Comparison of ENCODE assay signal across 24 cellular contexts in genomic region chr11:76385903-76386302, GRCh38. TPM values are rescaled to one million over a fixed set of nuclear protein-coding genes. Genes with fewer than 3 reads are reported as not detected.
DNase-seq lines count a peak whose midpoint lies in the region; ATAC-seq and TF ChIP-seq lines count a peak whose summit lies in the region.
"Had no signal": no experiment of that assay in that cellular context is flagged by ENCODE, and none has a peak within 500 bp of the region (broad histone marks: within the 10 kb centered on the region; RNA-seq: fewer than 3 reads in every experiment).

No MANE protein-coding gene starts in this region.

- no peak overlapping the region for H3K4me2 ChIP-seq in IMR-90 (ENCODE audit: low read depth, low read length)
- H3K4me2 ChIP-seq: BLaER1 treated with 17β-estradiol and CSF1 and Interleukin-3, amounts not matched to agents 10 nM and 100 nM had no signal

- no peak overlapping the region for H2AK5ac ChIP-seq in IMR-90 (ENCODE audit: low read depth, low read length)

- in situ Hi-C loops in IMR-90 (cut with MboI; ENCODE audit: low sequenced_read_pairs) = no loop called here
- in situ Hi-C loops in transverse colon (cut with MboI; ENCODE audit: low pct_ligation_motif_present in 1 of 4, low pct_unique_long_range_greater_than_20kb in 1 of 4, low sequenced_read_pairs in 3 of 4) = no loop called here

- TF ChIP-seq EP300 in transverse colon (IDR thresholded peaks at IDR 0.05; ENCODE audit: low read depth) = no peak

- no peak overlapping the region for H2BK15ac ChIP-seq in IMR-90 (ENCODE audit: low read depth, low read length)

- H4K5ac ChIP-seq in IMR-90 (ENCODE audit: low read depth, low read length) = no peak overlapping the region

- H3K27me3 ChIP-seq in IMR-90 (ENCODE audit: control insufficient read depth, insufficient read depth, low read length) (no peaks in the 10 kb centered on the region), right lobe of liver (no peaks in the 10 kb centered on the region), transverse colon (no peaks in the 10 kb centered on the region), left ventricle myocardium inferior (ENCODE audit: low read depth) (no peaks in the 10 kb centered on the region)
- H3K27me3 ChIP-seq: BLaER1 treated with 17β-estradiol and CSF1 and Interleukin-3, amounts not matched to agents 10 nM and 100 nM; spleen; upper lobe of left lung had no signal

- no peak overlapping the region for H2BK120ac ChIP-seq in IMR-90 (ENCODE audit: low read depth, low read length)

- no peak overlapping the region for H3K27ac ChIP-seq in IMR-90 (ENCODE audit: insufficient read depth, low read length)
- no peak overlapping the region for H3K27ac ChIP-seq in right lobe of liver
- no peak overlapping the region for H3K27ac ChIP-seq in transverse colon
- H3K27ac ChIP-seq in left ventricle myocardium inferior (replicated peaks) = no peak overlapping the region
- H3K27ac ChIP-seq: BLaER1 treated with 17β-estradiol and CSF1 and Interleukin-3, amounts not matched to agents 10 nM and 100 nM; spleen; upper lobe of left lung had no signal

- H3K18ac ChIP-seq in IMR-90 (ENCODE audit: low read depth, low read length) = no peak overlapping the region

- CTCF ChIA-PET in IMR-90 (lab: Yijun Ruan, JAX) = no interaction called here

- H3K4me3 ChIP-seq in IMR-90 (ENCODE audit: insufficient read depth, low read depth, low read length) (no peak overlapping the region), right lobe of liver (no peak overlapping the region), transverse colon (no peak overlapping the region), left ventricle myocardium inferior (no peak overlapping the region)
- H3K4me3 ChIP-seq: BLaER1 treated with 17β-estradiol and CSF1 and Interleukin-3, amounts not matched to agents 10 nM and 100 nM; spleen; upper lobe of left lung had no signal

- no peak overlapping the region for H4K91ac ChIP-seq in IMR-90 (ENCODE audit: insufficient read depth, low read depth, low read length)

- no peak for TF ChIP-seq RAD21 in IMR-90 (IDR thresholded peaks at IDR 0.05; ENCODE audit: low read length)

- no peak overlapping the region for H3K23ac ChIP-seq in IMR-90 (ENCODE audit: low read depth, low read length)

- intact Hi-C loops in IMR-90 (cut with micrococcal nuclease) (loop anchor here (10.0 kb wide), 1 partner anchor 289 kb away; the partner anchor contains the start of gene LRRC32), right lobe of liver (cut with DNase I) (no loop called here), transverse colon (cut with DNase I; ENCODE audit: low total_unique reads) (no loop called here), left ventricle myocardium inferior (cut with micrococcal nuclease) (no loop called here)

- dilution Hi-C loops in IMR-90 (cut with HindIII; ENCODE audit: low sequenced_read_pairs, unreplicated experiment) = no loop called here

- no peak overlapping the region for H4K8ac ChIP-seq in IMR-90 (ENCODE audit: low read depth in 2 of 2, low read length in 2 of 2)

- no peak overlapping the region for H3K4ac ChIP-seq in IMR-90 (ENCODE audit: low read depth, low read length)

- H3K14ac ChIP-seq in IMR-90 (replicated peaks; ENCODE audit: low read depth, low read length) = no peak overlapping the region

- H4K20me1 ChIP-seq in IMR-90 (ENCODE audit: insufficient read depth, low read length) = no peaks in the 10 kb centered on the region
- H4K20me1 ChIP-seq: BLaER1 treated with 17β-estradiol and CSF1 and Interleukin-3, amounts not matched to agents 10 nM and 100 nM had no signal

- no TSS peak for BruUV-seq in IMR-90 (replicated peaks; lab: Mats Ljungman, UMichigan)

- H3K4me1 ChIP-seq in IMR-90 (ENCODE audit: control insufficient read depth, insufficient read depth, low read length) (peaks cover 2% of the 10 kb centered on the region; the same call in 1 of the 2 replicates), right lobe of liver (peaks cover 0 to 17% (median 7%) of the 10 kb centered on the region in 4 donors), transverse colon (peaks cover 13 to 20% (median 14%) of the 10 kb centered on the region in 4 donors), left ventricle myocardium inferior (peaks cover 19% of the 10 kb centered on the region)

- peaks cover 11 to 20% of the 10 kb centered on the region in 2 experiments; a peak in 1 of 4 replicates for H3K79me1 ChIP-seq in IMR-90 (ENCODE audit: low read depth in 1 of 2, low read length in 2 of 2)

- H3K9me3 ChIP-seq in IMR-90 (ENCODE audit: control insufficient read depth, insufficient read depth, low read length) (no peaks in the 10 kb centered on the region), right lobe of liver (no peaks in the 10 kb centered on the region), transverse colon (no peaks in the 10 kb centered on the region), left ventricle myocardium inferior (replicated peaks) (no peaks in the 10 kb centered on the region)
- H3K9me3 ChIP-seq: BLaER1 treated with 17β-estradiol and CSF1 and Interleukin-3, amounts not matched to agents 10 nM and 100 nM; spleen; upper lobe of left lung had no signal

- 44% methylated on average over 4 of the region's 5 CpGs; no CpG with 5 or more reads in 1 of the 2 experiments for WGBS in IMR-90 (ENCODE audit: extremely low coverage in 2 of 2, insufficient read length in 1 of 2), 2 experiments
- WGBS in right lobe of liver (ENCODE audit: insufficient coverage, low coverage, low lambda C conversion rate, missing lambda C conversion rate) = 33% methylated on average over 5 of the region's 5 CpGs
- WGBS in transverse colon (ENCODE audit: low coverage in 1 of 2), 2 donors = 51 to 64% methylated on average over 5 of the region's 5 CpGs

- POLR2A ChIA-PET in IMR-90 (lab: Charles Lee; ENCODE audit: unreplicated experiment) = no interaction called here

- ATAC-seq in IMR-90 (ENCODE audit: low read depth) (no peak), right lobe of liver (peak; percentile 45 to 67 (median 48)), GM21529 (IDR thresholded peaks at IDR 0.05; ENCODE audit: unreplicated experiment) (no peak)
- ATAC-seq: activated T-cell treated with anti-CD3 and anti-CD28 coated beads, Interleukin-2, amount 50 U/mL, for 4 hours; naive thymus-derived CD4-positive, alpha-beta T cell had no signal

- no peak overlapping the region for H2BK20ac ChIP-seq in IMR-90 (ENCODE audit: low read depth, low read length)

- TF ChIP-seq CTCF in IMR-90 (conservative IDR thresholded peaks at IDR 0.05; ENCODE audit: low read depth, low read length) (no peak), right lobe of liver (IDR thresholded peaks at IDR 0.05) (no peak), transverse colon (IDR thresholded peaks at IDR 0.05) (no peak), left ventricle myocardium inferior (IDR thresholded peaks at IDR 0.05; ENCODE audit: borderline replicate concordance) (no peak)

- no peak overlapping the region for H2AFZ ChIP-seq in IMR-90 (replicated peaks; ENCODE audit: low read length, poor library complexity)

- no peak overlapping the region for H3K9ac ChIP-seq in IMR-90 (ENCODE audit: low read depth, low read length)
- H3K9ac ChIP-seq: BLaER1 treated with 17β-estradiol and CSF1 and Interleukin-3, amounts not matched to agents 10 nM and 100 nM had no signal

- H2BK5ac ChIP-seq in IMR-90 (ENCODE audit: low read depth, low read length, poor library complexity, severe bottlenecking) = no peak overlapping the region

- no peak overlapping the region for H3K56ac ChIP-seq in IMR-90 (ENCODE audit: extremely low read depth, insufficient read depth, low read length)

- H3K9me1 ChIP-seq in IMR-90 (ENCODE audit: insufficient read depth, low read length) = peaks cover 6% of the 10 kb centered on the region

- no peak overlapping the region for H2AK9ac ChIP-seq in IMR-90 (replicated peaks; ENCODE audit: low read depth, low read length, poor library complexity)

- H3K36me3 ChIP-seq in IMR-90 (ENCODE audit: control insufficient read depth, insufficient read depth, low read length) (0 out of 2 replicates have a peak, but pooled peaks cover 2% of the 10 kb centered on the region), right lobe of liver (no peaks in the 10 kb centered on the region), transverse colon (no peaks in the 10 kb centered on the region), left ventricle myocardium inferior (no peaks in the 10 kb centered on the region)
- H3K36me3 ChIP-seq: upper lobe of left lung had no signal

- TF ChIP-seq POLR2A in IMR-90 (IDR thresholded peaks at IDR 0.05; ENCODE audit: low read depth, low read length) (no peak), right lobe of liver (IDR thresholded peaks at IDR 0.05) (no peak), transverse colon (IDR thresholded peaks at IDR 0.05) (no peak)

- peak; percentile 20 for DNase-seq in IMR-90
- DNase-seq in glomerular visceral epithelial cell (ENCODE audit: extremely low spot score) = peak; percentile 30
- DNase-seq in right lobe of liver = peak; percentile 56 to 76 (median 60)
- DNase-seq in transverse colon = peak; percentile 53
- no peak for DNase-seq in left ventricle myocardium inferior
- DNase-seq in HUDEP-2 (lab: John Stamatoyannopoulos, UW; ENCODE audit: unreplicated experiment in 76 of 76) = no peak
- DNase-seq: activated CD4-positive, alpha-beta T cell treated with anti-CD3 and anti-CD28 coated beads, Interleukin-2, amount 10 ng/mL, durations not matched to agents 7 days and 5 days; activated naive CD4-positive, alpha-beta T cell; activated T-cell treated with anti-CD3 and anti-CD28 coated beads, Interleukin-2, amount 50 U/mL, for 4 hours; COR-L47; DMS79; effector CD4-positive, alpha-beta T cell; GF-D8; glutamatergic neuron; naive thymus-derived CD4-positive, alpha-beta T cell; NCI-H2171; NCI-H524; retina; SHP77; spleen; stimulated activated CD4-positive, alpha-beta T cell treated with anti-CD3 and anti-CD28 coated beads, Interleukin-2, amount 100 ng/mL, for 48 hours; upper lobe of left lung had no signal

RNA-seq across cellular contexts. Expression of gene GVQW3, which starts 4.8 kb away (rescaled TPM):
- total RNA-seq in IMR-90 (2012; rRNA removed) (0.83 and 1.1 TPM in 2 replicates), right lobe of liver (under 1 TPM in 5 of 6 experiments, not detected in 1; 0.32 to 0.84 (median 0.49) TPM), transverse colon (1 to 10 TPM; 1.6 to 5.6 (median 4.3) TPM), left ventricle myocardium inferior (1.8 TPM)
- 0.73 and 0.96 TPM in 2 replicates for polyA plus RNA-seq in IMR-90 (2012; rRNA removed)
- 0.19 and 0.27 TPM in 2 replicates for polyA plus RNA-seq in IMR-90 (2012; cell fraction: cytosol; rRNA removed)
- 1.2 and 3.7 TPM in 2 replicates for polyA plus RNA-seq in IMR-90 (2012; cell fraction: nucleus; rRNA removed; ENCODE audit: low replicate concordance)

RNA-seq across cellular contexts. Expression of gene THAP12, which starts 5.0 kb away (rescaled TPM):
- total RNA-seq in IMR-90 (2012; rRNA removed) (25.1 and 48.3 TPM in 2 replicates), right lobe of liver (10 to 100 TPM; 11.5 to 15.8 (median 12.5) TPM), transverse colon (10 to 100 TPM; 13.3 to 35.2 (median 22.9) TPM), left ventricle myocardium inferior (20.5 TPM)
- 20.8 and 27.3 TPM in 2 replicates for polyA plus RNA-seq in IMR-90 (2012; rRNA removed)
- 3.1 and 5.3 TPM in 2 replicates for polyA plus RNA-seq in IMR-90 (2012; cell fraction: cytosol; rRNA removed)
- polyA plus RNA-seq in IMR-90 (2012; cell fraction: nucleus; rRNA removed; ENCODE audit: low replicate concordance) = 0.92 and 9.1 TPM in 2 replicates

RNA-seq across cellular contexts. Expression of gene EMSY, which starts 58.9 kb away (rescaled TPM):
- 22.0 and 28.9 TPM in 2 replicates for total RNA-seq in IMR-90 (2012; rRNA removed)
- 14.1 and 18.0 TPM in 2 replicates for polyA plus RNA-seq in IMR-90 (2012; rRNA removed)
- polyA plus RNA-seq in IMR-90 (2012; cell fraction: cytosol; rRNA removed) = 5.9 and 6.1 TPM in 2 replicates
- 26.1 and 47.3 TPM in 2 replicates for polyA plus RNA-seq in IMR-90 (2012; cell fraction: nucleus; rRNA removed; ENCODE audit: low replicate concordance)
- 10 to 100 TPM in 2 of 6 experiments, 1 to 10 TPM in 4; 6.1 to 15.2 (median 7.2) TPM for total RNA-seq in right lobe of liver
- 10 to 100 TPM; 35.7 to 79.6 (median 43.8) TPM for total RNA-seq in transverse colon
- 18.7 TPM for total RNA-seq in left ventricle myocardium inferior

Comparison
In these comparisons a context has a peak if more than half of its experiments do, and no peak if none do; other contexts are left out.
1. ATAC-seq: peak in right lobe of liver (4 of 4); none in IMR-90 (single experiment) and GM21529 (single experiment).
2. DNase-seq: peak in IMR-90 (single experiment), glomerular visceral epithelial cell (single experiment), right lobe of liver (3 of 3) and transverse colon (single experiment); none in left ventricle myocardium inferior (single experiment) and HUDEP-2 (0 of 76).